Comparison of ENCODE assay signal across 8 cellular contexts in the genomic region with DNA sequence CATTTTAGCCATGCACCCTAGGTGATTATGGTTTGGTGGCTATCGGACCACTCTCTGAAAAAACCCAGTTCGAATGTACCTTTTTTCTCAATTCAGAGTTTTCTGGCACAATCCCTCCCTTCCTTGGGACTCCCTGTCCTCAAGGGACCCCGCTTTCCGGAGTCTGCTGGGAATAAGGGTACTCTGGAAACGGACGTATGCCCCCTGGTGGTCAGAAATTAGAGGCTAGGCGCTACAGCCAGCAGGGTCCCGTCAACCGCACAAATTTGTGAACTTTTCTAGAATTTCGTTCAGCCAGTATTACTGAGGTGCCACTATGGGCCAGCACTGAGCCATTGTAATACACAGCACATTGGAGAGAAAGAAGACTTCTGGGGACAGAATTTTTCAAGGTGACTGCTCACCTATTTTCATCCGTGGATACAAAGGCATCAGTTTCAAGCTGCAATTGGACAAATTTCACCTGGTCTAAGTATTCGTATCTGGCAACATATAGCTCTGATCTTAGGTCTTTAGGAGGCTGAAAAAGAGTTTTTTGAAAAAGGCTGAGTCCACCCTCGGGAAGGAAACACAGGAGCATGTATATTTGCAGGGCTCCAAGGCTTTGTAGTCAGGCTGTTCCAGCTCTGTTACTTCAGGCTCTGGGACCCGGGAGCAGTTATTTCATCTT. TPM values are rescaled to one million over a fixed set of nuclear protein-coding genes. Genes with fewer than 3 reads are reported as not detected.
DNase-seq lines count a peak whose midpoint lies in the region; ATAC-seq and TF ChIP-seq lines count a peak whose summit lies in the region.

No MANE protein-coding gene starts in this region.

- H3K4me3 Mint-ChIP-seq in Calu3 (ENCODE audit: low read depth, unreplicated experiment) (no peak overlapping the region), HFFc6 (no peak overlapping the region)

- no peak overlapping the region for H3K27ac ChIP-seq in lower lobe of right lung

- no peak overlapping the region for H3K4me3 ChIP-seq in lower lobe of right lung

- TF ChIP-seq CTCF in Calu3 (IDR thresholded peaks at IDR 0.05; ENCODE audit: unreplicated experiment) (peak; percentile 95), HFFc6 (IDR thresholded peaks at IDR 0.05) (peak; percentile 99), lower lobe of right lung (IDR thresholded peaks at IDR 0.05) (peak; percentile 96)

- H3K36me3 ChIP-seq in lower lobe of right lung: no peaks in the 10 kb centered on the region

- DNase-seq in Calu3: peak; percentile 90
- peak; percentile 81 for DNase-seq in HFFc6
- peak; percentile 87 for DNase-seq in NCI-H69 (lab: John Stamatoyannopoulos, UW)
- DNase-seq in activated CD4-positive, alpha-beta T cell treated with anti-CD3 and anti-CD28 coated beads, Interleukin-2, amount 50 U/mL, for 4 hours: peak; percentile 59 to 63
- DNase-seq in dermis microvascular lymphatic vessel endothelial cell (ENCODE audit: low read depth in 2 of 2): peak; percentile 76 to 83
- DNase-seq in lower lobe of right lung: peak; percentile 72
- DNase-seq in stimulated activated CD8-positive, alpha-beta memory T cell treated with anti-CD3 and anti-CD28 coated beads, Interleukin-12 subunit alpha, Interleukin-12 subunit beta, amount 100 ng/mL, for 24 hours (ENCODE audit: extremely low read depth): peak; percentile 34

- ATAC-seq in lower lobe of right lung (peak; percentile 90), HG03354 (IDR thresholded peaks at IDR 0.05; ENCODE audit: poor library complexity, severe bottlenecking, unreplicated experiment) (no peak)

- H3K9me3 ChIP-seq in lower lobe of right lung: no peaks in the 10 kb centered on the region

- H3K4me1 ChIP-seq in lower lobe of right lung: peaks cover 9% of the 10 kb centered on the region

- H3K4me1 Mint-ChIP-seq in Calu3 (ENCODE audit: low read depth, unreplicated experiment) (peaks cover 8% of the 10 kb centered on the region), HFFc6 (ENCODE audit: low read depth) (peaks cover 35% of the 10 kb centered on the region)

- intact Hi-C loops in Calu3 (cut with micrococcal nuclease; ENCODE audit: unreplicated experiment): loop anchor here (1.0 kb wide), 2 partner anchors 70 to 94 kb away; no protein-coding TSS in a partner anchor
- intact Hi-C loops in lower lobe of right lung (cut with DNase I): loop anchor here (5.0 kb wide), 1 partner anchor 72 kb away; no protein-coding TSS in a partner anchor

- no TSS peak for BruUV-seq in Calu3 (replicated peaks; lab: Mats Ljungman, UMichigan)

- CTCF ChIA-PET in Calu3 (lab: Charles Lee): interaction anchor here (0.6 to 3.5 kb wide), 8 partner anchors 16 to 254 kb away, joined by 3 to 28 read pairs (median 6); a partner anchor contains a TSS

- no peaks in the 10 kb centered on the region for H3K9me3 Mint-ChIP-seq in Calu3 (ENCODE audit: low read depth, unreplicated experiment)
- H3K9me3 Mint-ChIP-seq in HFFc6: no peaks in the 10 kb centered on the region

- H3K27me3 Mint-ChIP-seq in Calu3 (ENCODE audit: unreplicated experiment) (peaks cover 10% of the 10 kb centered on the region), HFFc6 (ENCODE audit: insufficient read depth) (peaks cover 4% of the 10 kb centered on the region; the same call in 1 of the 2 replicates)

- H3K27ac Mint-ChIP-seq in Calu3 (ENCODE audit: unreplicated experiment): no peak overlapping the region
- H3K27ac Mint-ChIP-seq in HFFc6: no peak overlapping the region

- peaks cover 4% of the 10 kb centered on the region for H3K36me3 Mint-ChIP-seq in Calu3 (ENCODE audit: insufficient read depth, unreplicated experiment)
- no peaks in the 10 kb centered on the region for H3K36me3 Mint-ChIP-seq in HFFc6 (ENCODE audit: low read depth)

- no peaks in the 10 kb centered on the region for H3K27me3 ChIP-seq in lower lobe of right lung (ENCODE audit: low read depth)

RNA-seq across cellular contexts. Expression of a gene that starts 27.1 kb away (rescaled TPM):
- total RNA-seq in Calu3 (2022) (not detected in 2 replicates), dermis microvascular lymphatic vessel endothelial cell (not detected in 2 replicates), lower lobe of right lung (not detected)
- total RNA-seq in HFFc6 (2021; fragmentation: NEBNext Ultra II Directional; extraction: Animal tissue kit (Norgen Biotek cat#: 25700)): under 1 TPM in 1 of 6 experiments, not detected in 5; 0.46 TPM

RNA-seq across cellular contexts. Expression of a gene that starts 39.3 kb away (rescaled TPM):
- 89.9 and 123 TPM in 2 replicates for total RNA-seq in Calu3 (2022)
- 10 to 100 TPM; 39.2 to 57.7 (median 42.9) TPM for total RNA-seq in HFFc6 (2021; fragmentation: NEBNext Ultra II Directional; extraction: Animal tissue kit (Norgen Biotek cat#: 25700))
- total RNA-seq in dermis microvascular lymphatic vessel endothelial cell: 26.7 and 35.1 TPM in 2 replicates
- total RNA-seq in lower lobe of right lung: 59.5 TPM

Comparison
In these comparisons a context has a peak if more than half of its experiments do, and no peak if none do; other contexts are left out.
1. DNase-seq: peak in every context shown above with its lines; median percentile 90 in Calu3; 87 in NCI-H69; 81 in HFFc6; 80 in dermis microvascular lymphatic vessel endothelial cell; 72 in lower lobe of right lung; 61 in activated CD4-positive, alpha-beta T cell treated with anti-CD3 and anti-CD28 coated beads, Interleukin-2, amount 50 U/mL, for 4 hours; 34 in stimulated activated CD8-positive, alpha-beta memory T cell treated with anti-CD3 and anti-CD28 coated beads, Interleukin-12 subunit alpha, Interleukin-12 subunit beta, amount 100 ng/mL, for 24 hours.